Comparison of ENCODE assay signal across 18 cellular contexts in the genomic region with DNA sequence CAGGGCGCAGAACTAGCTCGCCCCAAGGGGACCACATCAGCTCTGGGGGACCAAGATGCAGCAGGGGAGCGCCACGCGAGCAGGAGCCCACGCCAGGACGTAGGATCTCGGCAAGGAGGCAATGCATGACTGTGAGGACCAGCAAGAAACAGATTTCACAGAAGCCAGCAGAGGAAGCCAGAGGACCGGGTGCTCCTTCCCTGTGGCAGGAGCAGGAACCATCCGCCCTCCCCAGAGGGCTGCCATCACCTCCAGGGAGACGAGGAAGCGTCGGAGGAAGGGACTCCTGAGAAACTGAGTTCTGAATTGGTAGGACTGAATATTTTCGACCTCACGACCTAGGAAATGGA. TPM values are rescaled to one million over a fixed set of nuclear protein-coding genes. Genes with fewer than 3 reads are reported as not detected.
DNase-seq lines count a peak whose midpoint lies in the region; ATAC-seq and TF ChIP-seq lines count a peak whose summit lies in the region.
"Had no signal": no experiment of that assay in that cellular context is flagged by ENCODE, and none has a peak within 500 bp of the region (broad histone marks: within the 10 kb centered on the region; RNA-seq: fewer than 3 reads in every experiment).

No MANE protein-coding gene starts in this region.

- H3K27ac ChIP-seq in BLaER1 treated with 17β-estradiol and CSF1 and Interleukin-3, amounts not matched to agents 10 nM and 100 nM: peak overlapping the region in 4 of 11 experiments; percentile 30 to 55 (median 43); a peak in 6 of 22 replicates
- peak overlapping the region; percentile 74 to 82 for H3K27ac ChIP-seq in right atrium auricular region
- H3K27ac ChIP-seq: C4-2B had no signal

- ATAC-seq in stimulated activated memory B cell treated with anti-CD40 and anti-IgM and Interleukin-4, amounts not matched to agents 10 μg/mL and 1 μg/mL and 100 μg/mL, for 72 hours: peak; percentile 14
- ATAC-seq in GM19452 (IDR thresholded peaks at IDR 0.05; ENCODE audit: unreplicated experiment): no peak

- no peak overlapping the region for H3K27ac Mint-ChIP-seq in stimulated activated memory B cell treated with anti-CD40 and anti-IgM and Interleukin-4, amounts not matched to agents 10 μg/mL and 1 μg/mL and 100 μg/mL, for 72 hours

- no peaks in the 10 kb centered on the region for H3K9me3 Mint-ChIP-seq in stimulated activated memory B cell treated with anti-CD40 and anti-IgM and Interleukin-4, amounts not matched to agents 10 μg/mL and 1 μg/mL and 100 μg/mL, for 72 hours

- peak overlapping the region in 8 of 10 experiments; percentile 12 to 54 (median 30); a peak in 12 of 20 replicates for H3K4me3 ChIP-seq in BLaER1 treated with 17β-estradiol and CSF1 and Interleukin-3, amounts not matched to agents 10 nM and 100 nM
- peak overlapping the region; percentile 71 for H3K4me3 ChIP-seq in adipocyte (ENCODE audit: low read length)
- H3K4me3 ChIP-seq in right atrium auricular region: peak overlapping the region in 1 of 2 donors; percentile 38
- H3K4me3 ChIP-seq: HAP-1 had no signal

- H4K20me1 ChIP-seq in BLaER1 treated with 17β-estradiol and CSF1 and Interleukin-3, amounts not matched to agents 10 nM and 100 nM: no peaks in the 10 kb centered on the region

- H3K4me1 ChIP-seq in BLaER1 treated with 17β-estradiol and CSF1 and Interleukin-3, amounts not matched to agents 10 nM and 100 nM: peaks cover 28 to 62% (median 48%) of the 10 kb centered on the region in 10 experiments
- H3K4me1 ChIP-seq in adipocyte (ENCODE audit: control insufficient read depth, insufficient read depth, low read length) (peaks cover 26% of the 10 kb centered on the region), right atrium auricular region (peaks cover 0 to 15% of the 10 kb centered on the region in 2 donors)
- H3K4me1 ChIP-seq: HAP-1 had no signal

- H3K27me3 Mint-ChIP-seq in stimulated activated memory B cell treated with anti-CD40 and anti-IgM and Interleukin-4, amounts not matched to agents 10 μg/mL and 1 μg/mL and 100 μg/mL, for 72 hours: peaks cover 53% of the 10 kb centered on the region

- no peak for DNase-seq in adipocyte (ENCODE audit: low read depth)
- DNase-seq in right atrium auricular region (ENCODE audit: low spot score): no peak
- no peak for DNase-seq in iPS-NIHi11 (ENCODE audit: low spot score)
- no peak for DNase-seq in cerebellar nuclear complex (lab: John Stamatoyannopoulos, UW)
- DNase-seq in anterior cingulate cortex (lab: John Stamatoyannopoulos, UW): no peak
- DNase-seq: DND-41, NCI-H1092, NCI-H146, NCI-H345, NCI-H526 treated with DMSO at 0.1 percent for 48 hours, SIG-M5 had no signal

- H3K27me3 ChIP-seq in BLaER1 treated with 17β-estradiol and CSF1 and Interleukin-3, amounts not matched to agents 10 nM and 100 nM: no peaks in the 10 kb centered on the region
- H3K27me3 ChIP-seq in adipocyte (replicated peaks; ENCODE audit: control insufficient read depth, insufficient read depth, low read length) (no peaks in the 10 kb centered on the region), right atrium auricular region (no peaks in the 10 kb centered on the region)

- H3K9me3 ChIP-seq in BLaER1 treated with 17β-estradiol and CSF1 and Interleukin-3, amounts not matched to agents 10 nM and 100 nM (replicated peaks in 1 of 11): no peaks in the 10 kb centered on the region
- H3K9me3 ChIP-seq in adipocyte (ENCODE audit: control insufficient read depth, low read length): no peaks in the 10 kb centered on the region
- H3K9me3 ChIP-seq in right atrium auricular region: no peaks in the 10 kb centered on the region
- H3K9me3 ChIP-seq: HAP-1 had no signal

- no peaks in the 10 kb centered on the region for H3K36me3 ChIP-seq in BLaER1 treated with 17β-estradiol and CSF1 and Interleukin-3, amounts not matched to agents 10 nM and 100 nM
- H3K36me3 ChIP-seq in adipocyte (ENCODE audit: control insufficient read depth, insufficient read depth, low read length, severe bottlenecking): no peaks in the 10 kb centered on the region
- H3K36me3 ChIP-seq in right atrium auricular region: no peaks in the 10 kb centered on the region
- H3K36me3 ChIP-seq: HAP-1 had no signal

- H3K4me3 Mint-ChIP-seq in stimulated activated memory B cell treated with anti-CD40 and anti-IgM and Interleukin-4, amounts not matched to agents 10 μg/mL and 1 μg/mL and 100 μg/mL, for 72 hours: no peak overlapping the region

- peaks cover 5% of the 10 kb centered on the region for H3K4me1 Mint-ChIP-seq in stimulated activated memory B cell treated with anti-CD40 and anti-IgM and Interleukin-4, amounts not matched to agents 10 μg/mL and 1 μg/mL and 100 μg/mL, for 72 hours

- no peak for TF ChIP-seq CTCF in right atrium auricular region (IDR thresholded peaks at IDR 0.05)

- no peaks in the 10 kb centered on the region for H3K36me3 Mint-ChIP-seq in stimulated activated memory B cell treated with anti-CD40 and anti-IgM and Interleukin-4, amounts not matched to agents 10 μg/mL and 1 μg/mL and 100 μg/mL, for 72 hours

- H3K9ac ChIP-seq in BLaER1 treated with 17β-estradiol and CSF1 and Interleukin-3, amounts not matched to agents 10 nM and 100 nM: peak overlapping the region in 7 of 11 experiments; percentile 5 to 65 (median 57); a peak in 10 of 22 replicates
- H3K9ac ChIP-seq in adipocyte (ENCODE audit: low read length): peak overlapping the region; percentile 73

- H3K4me2 ChIP-seq in BLaER1 treated with 17β-estradiol and CSF1 and Interleukin-3, amounts not matched to agents 10 nM and 100 nM: peak overlapping the region; percentile 79 to 98 (median 90)

RNA-seq across cellular contexts. Expression of a gene that starts 37.0 kb away (rescaled TPM):
- under 1 TPM in 1 of 2 donors, not detected in 1; 0.33 TPM for total RNA-seq in right atrium auricular region
- total RNA-seq: HT-29, MCF 10A had no signal

RNA-seq across cellular contexts. Expression of a gene that starts 46.8 kb away (rescaled TPM):
- total RNA-seq in right atrium auricular region: 10 to 100 TPM; 62.3 to 66.0 TPM

RNA-seq across cellular contexts. Expression of a gene that starts 47.7 kb away (rescaled TPM):
- total RNA-seq in right atrium auricular region: 100 to 1,000 TPM; 101 to 102 TPM

RNA-seq across cellular contexts. Expression of a gene that starts 53.7 kb away (rescaled TPM):
- total RNA-seq in right atrium auricular region: not detected
- total RNA-seq: HT-29, MCF 10A had no signal
